18 cellular contexts compared by ENCODE assay signal in genomic region chr4:1730532-1731135, GRCh38. TPM values are rescaled to one million over a fixed set of nuclear protein-coding genes. Genes with fewer than 3 reads are reported as not detected.
DNase-seq lines count a peak whose midpoint lies in the region; ATAC-seq and TF ChIP-seq lines count a peak whose summit lies in the region.
"Had no signal": no experiment of that assay in that cellular context is flagged by ENCODE, and none has a peak within 500 bp of the region (broad histone marks: within the 10 kb centered on the region; RNA-seq: fewer than 3 reads in every experiment).

No MANE protein-coding gene starts in this region.

- peak overlapping the region; percentile 46 for H3K18ac ChIP-seq in neuronal stem cell (ENCODE audit: low read length)

- H3K27ac ChIP-seq in KMS-11 (peak overlapping the region; percentile 94), neuronal stem cell (replicated peaks; ENCODE audit: low read length) (no peak overlapping the region), Karpas-422 (ENCODE audit: low read length) (no peak overlapping the region)
- H3K27ac ChIP-seq: 22Rv1 had no signal

- no peak overlapping the region for H3K4me3 Mint-ChIP-seq in activated CD4-positive, alpha-beta T cell treated with anti-CD3 and anti-CD28 coated beads, Interleukin-2, amount 10 ng/mL, durations not matched to agents 7 days and 5 days
- H3K4me3 Mint-ChIP-seq in activated T-helper 17 cell treated with anti-CD3 and anti-CD28 coated beads, Interleukin-2, amount 50 U/mL, for 72 hours = peak overlapping the region; percentile 31
- H3K4me3 Mint-ChIP-seq: CD8-positive, alpha-beta T cell had no signal

- no peak overlapping the region for H4K91ac ChIP-seq in neuronal stem cell (ENCODE audit: low read depth, low read length, poor library complexity)

- no peak overlapping the region for H2AK5ac ChIP-seq in neuronal stem cell (ENCODE audit: low read depth, low read length)

- peaks cover 42% of the 10 kb centered on the region for H3K4me1 Mint-ChIP-seq in activated CD4-positive, alpha-beta T cell treated with anti-CD3 and anti-CD28 coated beads, Interleukin-2, amount 10 ng/mL, durations not matched to agents 7 days and 5 days
- H3K4me1 Mint-ChIP-seq in activated T-helper 17 cell treated with anti-CD3 and anti-CD28 coated beads, Interleukin-2, amount 50 U/mL, for 72 hours = peaks cover 12% of the 10 kb centered on the region

- H3K27me3 ChIP-seq in KMS-11 (ENCODE audit: insufficient read depth, low read depth) (no peaks in the 10 kb centered on the region), neuronal stem cell (ENCODE audit: control insufficient read depth in 3 of 3, insufficient read depth in 3 of 3, low read depth in 1 of 3, low read length in 3 of 3) (no peaks in the 10 kb centered on the region), Karpas-422 (ENCODE audit: low read length) (no peaks in the 10 kb centered on the region)

- H2BK12ac ChIP-seq in neuronal stem cell (ENCODE audit: low read length) = peak overlapping the region; percentile 17

- no peak overlapping the region for H3K14ac ChIP-seq in neuronal stem cell (ENCODE audit: low read length)

- peak overlapping the region; percentile 57 for H4K8ac ChIP-seq in neuronal stem cell (ENCODE audit: low read depth, low read length)

- no peaks in the 10 kb centered on the region for H3K9me3 Mint-ChIP-seq in activated CD4-positive, alpha-beta T cell treated with anti-CD3 and anti-CD28 coated beads, Interleukin-2, amount 10 ng/mL, durations not matched to agents 7 days and 5 days
- H3K9me3 Mint-ChIP-seq in activated T-helper 17 cell treated with anti-CD3 and anti-CD28 coated beads, Interleukin-2, amount 50 U/mL, for 72 hours = no peaks in the 10 kb centered on the region
- H3K9me3 Mint-ChIP-seq: CD8-positive, alpha-beta T cell had no signal

- H3K27ac Mint-ChIP-seq in activated CD4-positive, alpha-beta T cell treated with anti-CD3 and anti-CD28 coated beads, Interleukin-2, amount 10 ng/mL, durations not matched to agents 7 days and 5 days = peak overlapping the region; percentile 2
- H3K27ac Mint-ChIP-seq in activated T-helper 17 cell treated with anti-CD3 and anti-CD28 coated beads, Interleukin-2, amount 50 U/mL, for 72 hours = peak overlapping the region; percentile 48
- H3K27ac Mint-ChIP-seq: CD8-positive, alpha-beta T cell had no signal

- H3K9ac ChIP-seq in KMS-11 = peak overlapping the region; percentile 44; the same call in 1 of the 2 replicates
- peak overlapping the region; percentile 56 for H3K9ac ChIP-seq in neuronal stem cell (ENCODE audit: low read depth, low read length, poor library complexity)
- no peak overlapping the region for H3K9ac ChIP-seq in Karpas-422 (ENCODE audit: low read length)

- peaks cover 84% of the 10 kb centered on the region for H3K36me3 Mint-ChIP-seq in activated CD4-positive, alpha-beta T cell treated with anti-CD3 and anti-CD28 coated beads, Interleukin-2, amount 10 ng/mL, durations not matched to agents 7 days and 5 days (ENCODE audit: low read depth)
- H3K36me3 Mint-ChIP-seq in activated T-helper 17 cell treated with anti-CD3 and anti-CD28 coated beads, Interleukin-2, amount 50 U/mL, for 72 hours (ENCODE audit: low read depth) = peaks cover 97% of the 10 kb centered on the region

- no peak for DNase-seq in activated CD4-positive, alpha-beta T cell treated with anti-CD3 and anti-CD28 coated beads, Interleukin-2, amount 10 ng/mL, durations not matched to agents 7 days and 5 days
- no peak for DNase-seq in activated CD4-positive, alpha-beta T cell treated with anti-CD3 and anti-CD28 coated beads, Interleukin-2, amount 50 U/mL, for 1 hour
- DNase-seq in neuronal stem cell (ENCODE audit: low spot score) (no peak), Karpas-422 (no peak), NOMO-1 (lab: John Stamatoyannopoulos, UW; ENCODE audit: unreplicated experiment in 2 of 2) (no peak)
- DNase-seq: GOT3, Kasumi-1, NCI-H1105 treated with DMSO at 0.1 percent for 48 hours, NCI-H1694 treated with DMSO at 0.1 percent for 48 hours, NCI-H345, NCI-H526 treated with DMSO at 0.1 percent for 48 hours, OCI-M1 had no signal

- H3K9me2 ChIP-seq in Karpas-422 (replicated peaks; ENCODE audit: insufficient read depth, low read length) = no peaks in the 10 kb centered on the region

- no CpG with 5 or more reads among the region's 16 CpGs for WGBS in neuronal stem cell (ENCODE audit: extremely low coverage in 2 of 2, insufficient read length in 2 of 2, insufficient replicate concordance in 1 of 2), 2 donors

- no peak overlapping the region for H2BK120ac ChIP-seq in neuronal stem cell (ENCODE audit: low read depth, low read length)

- H3K23ac ChIP-seq in neuronal stem cell (ENCODE audit: low read depth, low read length, poor library complexity) = peak overlapping the region; percentile 69

- no peak overlapping the region for H3K4me3 ChIP-seq in KMS-11 (IDR thresholded peaks at IDR 0.05; ENCODE audit: insufficient read depth, low read depth, low read length)
- H3K4me3 ChIP-seq in neuronal stem cell (ENCODE audit: low read length in 2 of 2) = no peak overlapping the region
- H3K4me3 ChIP-seq in Karpas-422 (ENCODE audit: low read length) = no peak overlapping the region
- H3K4me3 ChIP-seq: GM12878 had no signal

- H3K4me1 ChIP-seq in KMS-11 (ENCODE audit: low read depth, poor library complexity, severe bottlenecking) = peaks cover 47% of the 10 kb centered on the region
- H3K4me1 ChIP-seq in neuronal stem cell (ENCODE audit: control insufficient read depth in 2 of 2, insufficient read depth in 1 of 2, low read depth in 1 of 2, low read length in 2 of 2) = peaks cover 0 to 5% of the 10 kb centered on the region in 2 donors
- H3K4me1 ChIP-seq in Karpas-422 (ENCODE audit: low read length) = no peaks in the 10 kb centered on the region

- CTCF ChIA-PET in activated CD4-positive, alpha-beta T cell treated with anti-CD3 and anti-CD28 coated beads, Interleukin-2, amount 10 ng/mL, durations not matched to agents 7 days and 5 days (lab: Charles Lee) = interaction anchor here (1.3 to 9.1 kb wide), 5 partner anchors 14 to 37 kb away, joined by 3 to 94 read pairs (median 7); partner anchors contain the start of gene SLBP

- no peak overlapping the region for H2BK15ac ChIP-seq in neuronal stem cell (ENCODE audit: low read length)

- no peak overlapping the region for H2AFZ ChIP-seq in KMS-11 (ENCODE audit: low read depth)
- H2AFZ ChIP-seq in neuronal stem cell (ENCODE audit: low read length) = no peak overlapping the region
- no peak overlapping the region for H2AFZ ChIP-seq in Karpas-422 (ENCODE audit: low read length)

- peaks cover 0 to 2% of the 10 kb centered on the region in 2 donors for H3K9me3 ChIP-seq in neuronal stem cell (replicated peaks in 1 of 2; ENCODE audit: control insufficient read depth in 2 of 2, insufficient read depth in 1 of 2, low read depth in 1 of 2, low read length in 2 of 2)
- no peaks in the 10 kb centered on the region for H3K9me3 ChIP-seq in Karpas-422 (ENCODE audit: low read length)

- H3K4me2 ChIP-seq in KMS-11 = peak overlapping the region; percentile 8; the same call in 1 of the 2 replicates
- H3K4me2 ChIP-seq in neuronal stem cell (ENCODE audit: insufficient read depth, low read length, poor library complexity, severe bottlenecking) = no peak overlapping the region
- H3K4me2 ChIP-seq in Karpas-422 (ENCODE audit: low read depth, low read length, poor library complexity, severe bottlenecking) = no peak overlapping the region

- no peak overlapping the region for H2BK5ac ChIP-seq in neuronal stem cell (ENCODE audit: low read length)

- H3K36me3 ChIP-seq in KMS-11 (ENCODE audit: insufficient read depth) = no peaks in the 10 kb centered on the region; the same call in 1 of the 2 replicates
- peaks cover 79 to 98% of the 10 kb centered on the region in 2 donors for H3K36me3 ChIP-seq in neuronal stem cell (replicated peaks in 1 of 2; ENCODE audit: control insufficient read depth in 2 of 2, insufficient read depth in 2 of 2, low read length in 2 of 2)
- H3K36me3 ChIP-seq in Karpas-422 (ENCODE audit: insufficient read depth, low read length) = peaks cover 86% of the 10 kb centered on the region

- H3K79me1 ChIP-seq in neuronal stem cell (ENCODE audit: low read depth, low read length) = peaks cover 22% of the 10 kb centered on the region

- peaks cover 24% of the 10 kb centered on the region; the same call in 1 of the 2 replicates for H3K79me2 ChIP-seq in KMS-11 (ENCODE audit: insufficient read depth, low read depth)
- H3K79me2 ChIP-seq in Karpas-422 (ENCODE audit: low read length) = peaks cover 41% of the 10 kb centered on the region

- no peak for ATAC-seq in activated T-helper 17 cell treated with anti-CD3 and anti-CD28 coated beads, Interleukin-2, amount 50 U/mL, for 72 hours (replicated peaks)
- no peak for ATAC-seq in HG03196 (IDR thresholded peaks at IDR 0.05; ENCODE audit: unreplicated experiment)
- ATAC-seq: CD8-positive, alpha-beta T cell had no signal

- no peak overlapping the region for H3K4ac ChIP-seq in neuronal stem cell (ENCODE audit: low read length)

- POLR2A ChIA-PET in activated CD4-positive, alpha-beta T cell treated with anti-CD3 and anti-CD28 coated beads, Interleukin-2, amount 10 ng/mL, durations not matched to agents 7 days and 5 days (lab: Charles Lee) = interaction anchor here (0.5 kb wide), 1 partner anchor 38 kb away, joined by 3 read pairs; no protein-coding TSS in a partner anchor

- TF ChIP-seq CTCF in KMS-11 (conservative IDR thresholded peaks at IDR 0.05; ENCODE audit: low read depth, low read length) = no peak

- no peaks in the 10 kb centered on the region for H3K27me3 Mint-ChIP-seq in activated CD4-positive, alpha-beta T cell treated with anti-CD3 and anti-CD28 coated beads, Interleukin-2, amount 10 ng/mL, durations not matched to agents 7 days and 5 days
- H3K27me3 Mint-ChIP-seq in activated T-helper 17 cell treated with anti-CD3 and anti-CD28 coated beads, Interleukin-2, amount 50 U/mL, for 72 hours = no peaks in the 10 kb centered on the region

- H4K20me1 ChIP-seq in KMS-11 (ENCODE audit: insufficient read depth) = no peaks in the 10 kb centered on the region
- no peaks in the 10 kb centered on the region; the same call in 1 of the 2 replicates for H4K20me1 ChIP-seq in Karpas-422 (ENCODE audit: insufficient read depth, low read depth, low read length)

RNA-seq across cellular contexts. Expression of gene TACC3, which starts 9.3 kb away (rescaled TPM):
- 100 to 1,000 TPM; 301 to 305 TPM for total RNA-seq in activated CD4-positive, alpha-beta T cell treated with anti-CD3 and anti-CD28 coated beads, Interleukin-2, amount 10 ng/mL, durations not matched to agents 7 days and 5 days
- 100 to 1,000 TPM; 151 to 204 TPM for total RNA-seq in activated T-helper 17 cell treated with anti-CD3 and anti-CD28 coated beads, Interleukin-2, amount 50 U/mL, for 72 hours
- 110 TPM for polyA plus RNA-seq in neuronal stem cell (2013, experiment 1 of 2)
- polyA plus RNA-seq in neuronal stem cell (2013, experiment 2 of 2) = 108 TPM
- 22.0 and 37.6 TPM in 2 replicates for total RNA-seq in Karpas-422 (2014; rRNA removed; shearing (Covaris generic); ENCODE audit: low replicate concordance)

RNA-seq across cellular contexts. Expression of gene TMEM129, which starts 9.5 kb away (rescaled TPM):
- total RNA-seq in activated CD4-positive, alpha-beta T cell treated with anti-CD3 and anti-CD28 coated beads, Interleukin-2, amount 10 ng/mL, durations not matched to agents 7 days and 5 days = 10 to 100 TPM; 20.9 to 22.3 TPM
- 10 to 100 TPM; 15.7 to 16.0 TPM for total RNA-seq in activated T-helper 17 cell treated with anti-CD3 and anti-CD28 coated beads, Interleukin-2, amount 50 U/mL, for 72 hours
- polyA plus RNA-seq in neuronal stem cell (2013, experiment 1 of 2) = 28.3 TPM
- polyA plus RNA-seq in neuronal stem cell (2013, experiment 2 of 2) = 26.4 TPM
- 21.8 and 39.4 TPM in 2 replicates for total RNA-seq in Karpas-422 (2014; rRNA removed; shearing (Covaris generic); ENCODE audit: low replicate concordance)

RNA-seq across cellular contexts. Expression of gene SLBP, which starts 18.5 kb away (rescaled TPM):
- 100 to 1,000 TPM; 116 to 137 TPM for total RNA-seq in activated CD4-positive, alpha-beta T cell treated with anti-CD3 and anti-CD28 coated beads, Interleukin-2, amount 10 ng/mL, durations not matched to agents 7 days and 5 days
- 100 to 1,000 TPM in 1 of 2 donors, 10 to 100 TPM in 1; 68.2 to 132 TPM for total RNA-seq in activated T-helper 17 cell treated with anti-CD3 and anti-CD28 coated beads, Interleukin-2, amount 50 U/mL, for 72 hours
- polyA plus RNA-seq in neuronal stem cell (2013, experiment 1 of 2) = 44.6 TPM
- polyA plus RNA-seq in neuronal stem cell (2013, experiment 2 of 2) = 44.5 TPM
- 82.1 and 92.4 TPM in 2 replicates for total RNA-seq in Karpas-422 (2014; rRNA removed; shearing (Covaris generic); ENCODE audit: low replicate concordance)

RNA-seq across cellular contexts. Expression of gene FAM53A, which starts 46.5 kb away (rescaled TPM):
- 1 to 10 TPM in 1 of 2 experiments, under 1 TPM in 1; 0.99 to 1.6 TPM for total RNA-seq in activated CD4-positive, alpha-beta T cell treated with anti-CD3 and anti-CD28 coated beads, Interleukin-2, amount 10 ng/mL, durations not matched to agents 7 days and 5 days
- 1 to 10 TPM; 1.8 to 2.6 TPM for total RNA-seq in activated T-helper 17 cell treated with anti-CD3 and anti-CD28 coated beads, Interleukin-2, amount 50 U/mL, for 72 hours
- polyA plus RNA-seq in neuronal stem cell (2013, experiment 1 of 2) = 2.0 TPM
- polyA plus RNA-seq in neuronal stem cell (2013, experiment 2 of 2) = 1.3 TPM
- total RNA-seq in Karpas-422 (2014; rRNA removed; shearing (Covaris generic); ENCODE audit: low replicate concordance) = 1.5 and 3.6 TPM in 2 replicates
